In genomic region chr3:188687389-188687788, GRCh38 we compare ENCODE assay signal across 8 cellular contexts.
DNase-seq lines count a peak whose midpoint lies in the region; ATAC-seq and TF ChIP-seq lines count a peak whose summit lies in the region.
"Had no signal": no experiment of that assay in that cellular context is flagged by ENCODE, and none has a peak within 500 bp of the region (broad histone marks: within the 10 kb centered on the region; RNA-seq: fewer than 3 reads in every experiment).

No MANE protein-coding gene starts in this region.

- H3T11ph ChIP-seq in H9 (ENCODE audit: low read length): no peak overlapping the region

- H3K79me2 ChIP-seq in H9 (ENCODE audit: insufficient read depth, low read length) (no peaks in the 10 kb centered on the region), PC-3 (ENCODE audit: low read length) (no peaks in the 10 kb centered on the region)

- H3K4me3 ChIP-seq in PC-3 (ENCODE audit: low read length): no peak overlapping the region
- no peak overlapping the region for H3K4me3 ChIP-seq in epithelial cell of proximal tubule (ENCODE audit: low read depth, low read length)
- H3K4me3 ChIP-seq in skeletal muscle satellite cell (ENCODE audit: low read length): no peak overlapping the region

- H3K23me2 ChIP-seq in H9 (ENCODE audit: insufficient read length, low read depth, low read length, poor library complexity, severe bottlenecking): no peaks in the 10 kb centered on the region

- no peak overlapping the region for H3K56ac ChIP-seq in H9 (ENCODE audit: insufficient read length, low read depth, low read length)

- no peak overlapping the region for H2BK20ac ChIP-seq in H9 (ENCODE audit: low read depth, low read length, poor library complexity, severe bottlenecking)

- no peak overlapping the region for H3K9ac ChIP-seq in H9 (ENCODE audit: extremely low read depth, insufficient read length, low read length)
- no peak overlapping the region for H3K9ac ChIP-seq in PC-3 (ENCODE audit: low read length)
- peak overlapping the region; percentile 43 for H3K9ac ChIP-seq in skeletal muscle satellite cell (ENCODE audit: low read depth, low read length)

- H3K23ac ChIP-seq in H9 (ENCODE audit: insufficient read length, low read depth, low read length): no peak overlapping the region

- no peak overlapping the region for H2BK120ac ChIP-seq in H9 (ENCODE audit: low read depth, low read length, poor library complexity, severe bottlenecking)

- H3K9me3 ChIP-seq in H9 (ENCODE audit: control insufficient read depth, low read depth, low read length): no peaks in the 10 kb centered on the region
- H3K9me3 ChIP-seq in PC-3 (ENCODE audit: low read length): no peaks in the 10 kb centered on the region
- no peaks in the 10 kb centered on the region for H3K9me3 ChIP-seq in skeletal muscle satellite cell (replicated peaks; ENCODE audit: low read length)

- no CpG with 5 or more reads among the region's 3 CpGs for WGBS in H9 (ENCODE audit: extremely low coverage, insufficient read length, low lambda C conversion rate)

- H2BK5ac ChIP-seq in H9 (ENCODE audit: insufficient read length, low read length): no peak overlapping the region

- H3K27me3 ChIP-seq in H9 (ENCODE audit: insufficient read depth, low read length) (no peaks in the 10 kb centered on the region), PC-3 (ENCODE audit: low read length) (no peaks in the 10 kb centered on the region), skeletal muscle satellite cell (ENCODE audit: control insufficient read depth, insufficient read depth, low read length) (no peaks in the 10 kb centered on the region)

- no peak overlapping the region for H4K5ac ChIP-seq in H9 (ENCODE audit: insufficient read length, low read depth, low read length)

- H4K91ac ChIP-seq in H9 (ENCODE audit: insufficient read length, low read depth, low read length): no peak overlapping the region

- POLR2A ChIA-PET in PC-3 (lab: Charles Lee; ENCODE audit: unreplicated experiment): no interaction called here

- intact Hi-C loops in PC-3 (cut with micrococcal nuclease): loop anchor here (5.0 to 10.0 kb wide), 2 partner anchors 153 to 940 kb away; partner anchors contain the start of gene BCL6

- no peaks in the 10 kb centered on the region for H3F3A ChIP-seq in PC-3 (ENCODE audit: low read length, unreplicated experiment)

- H3K9me3 Mint-ChIP-seq in H9: no peaks in the 10 kb centered on the region
- H3K9me3 Mint-ChIP-seq: activated T-helper 2 cell treated with anti-CD3 and anti-CD28 coated beads, Interferon-gamma antibody, Interleukin-2, Interleukin-4, amounts not matched to agents 10 μg/mL and 5 μg/mL and 100 μg/mL, durations not matched to agents 14 hours and 24 hours and 36 hours had no signal

- peak overlapping the region in 1 of 3 experiments; percentile 82; a peak in 1 of 7 replicates for H3K27ac Mint-ChIP-seq in H9
- H3K27ac Mint-ChIP-seq: activated T-helper 2 cell treated with anti-CD3 and anti-CD28 coated beads, Interferon-gamma antibody, Interleukin-2, Interleukin-4, amounts not matched to agents 10 μg/mL and 5 μg/mL and 100 μg/mL, durations not matched to agents 14 hours and 24 hours and 36 hours had no signal

- H3K4me1 ChIP-seq in H9 (ENCODE audit: insufficient read depth, low read length) (peaks cover 3% of the 10 kb centered on the region; the same call in 1 of the 2 replicates), PC-3 (ENCODE audit: insufficient read depth, low read length) (peaks cover 12% of the 10 kb centered on the region), skeletal muscle satellite cell (ENCODE audit: control insufficient read depth, insufficient read depth, low read length) (peaks cover 37% of the 10 kb centered on the region)

- peaks cover 14 to 18% of the 10 kb centered on the region in 2 experiments for H3K4me1 Mint-ChIP-seq in H9

- no peak overlapping the region for H3K14ac ChIP-seq in H9 (ENCODE audit: insufficient read depth, low read length)

- H3K79me1 ChIP-seq in H9 (ENCODE audit: insufficient read depth, low read depth, low read length, poor library complexity, severe bottlenecking): no peaks in the 10 kb centered on the region

- H3K27ac ChIP-seq in H9 (ENCODE audit: insufficient read length, low read depth, low read length) (no peak overlapping the region), PC-3 (ENCODE audit: low read length) (no peak overlapping the region)

- no peak overlapping the region for H3K4me3 Mint-ChIP-seq in H9

- TF ChIP-seq CTCF in H9 (conservative IDR thresholded peaks at IDR 0.05): peak; percentile 56
- TF ChIP-seq CTCF in PC-3 (conservative IDR thresholded peaks at IDR 0.05; ENCODE audit: low read depth, low read length): peak; percentile 57
- TF ChIP-seq CTCF in epithelial cell of proximal tubule (conservative IDR thresholded peaks at IDR 0.05; ENCODE audit: low read depth, low read length): peak; percentile 70

- H2BK15ac ChIP-seq in H9 (ENCODE audit: low read depth, low read length): no peak overlapping the region

- no peak overlapping the region for H3K4me2 ChIP-seq in H9 (ENCODE audit: insufficient read depth, insufficient read length, low read length)
- no peak overlapping the region for H3K4me2 ChIP-seq in PC-3 (ENCODE audit: low read length)
- no peak overlapping the region for H3K4me2 ChIP-seq in skeletal muscle satellite cell (ENCODE audit: low read length)

- H2BK12ac ChIP-seq in H9 (ENCODE audit: insufficient read length, low read depth, low read length): no peak overlapping the region

- H3K36me3 Mint-ChIP-seq in H9 (ENCODE audit: insufficient read depth in 1 of 3, low read depth in 3 of 3): no peaks in the 10 kb centered on the region

- H3K27me3 Mint-ChIP-seq in H9 (ENCODE audit: low read depth): no peaks in the 10 kb centered on the region

- BruUV-seq in PC-3 (replicated peaks; lab: Mats Ljungman, UMichigan): no TSS peak

- H3K9me2 ChIP-seq in PC-3 (replicated peaks; ENCODE audit: low read length): no peaks in the 10 kb centered on the region

- CTCF ChIA-PET in PC-3 (lab: Charles Lee): interaction anchor here (0.6 kb wide), 1 partner anchor 946 kb away, joined by 5 read pairs; no protein-coding TSS in a partner anchor

- H4K8ac ChIP-seq in H9 (replicated peaks; ENCODE audit: insufficient read length, low read depth, low read length): no peak overlapping the region

- DNase-seq in H9: peak; percentile 50
- DNase-seq in PC-3: peak; percentile 66
- DNase-seq in epithelial cell of proximal tubule (ENCODE audit: low read depth): peak; percentile 96
- DNase-seq in germinal center (ENCODE audit: low spot score): no peak

- H3K18ac ChIP-seq in H9 (ENCODE audit: insufficient read length, low read depth, low read length): no peak overlapping the region

- no peak overlapping the region for H3K4ac ChIP-seq in H9 (ENCODE audit: low read depth, low read length)

- no peak overlapping the region for H2AK5ac ChIP-seq in H9 (ENCODE audit: insufficient read length, low read length)

- H2AFZ ChIP-seq in H9 (ENCODE audit: low read length): no peak overlapping the region
- no peak overlapping the region for H2AFZ ChIP-seq in PC-3 (ENCODE audit: low read length)

- peak; percentile 31; the same call in 1 of the 2 replicates for ATAC-seq in PC-3
- no peak for ATAC-seq in HG03025 (IDR thresholded peaks at IDR 0.05; ENCODE audit: low FRiP score, unreplicated experiment)
- ATAC-seq in HG02610 (IDR thresholded peaks at IDR 0.05; ENCODE audit: unreplicated experiment): no peak

- no peaks in the 10 kb centered on the region for H4K20me1 ChIP-seq in H9 (ENCODE audit: control insufficient read depth, insufficient read depth, insufficient read length)
- no peaks in the 10 kb centered on the region for H4K20me1 ChIP-seq in PC-3 (ENCODE audit: low read length)

- no peaks in the 10 kb centered on the region for H3K36me3 ChIP-seq in PC-3 (ENCODE audit: low read depth, low read length)
- no peaks in the 10 kb centered on the region for H3K36me3 ChIP-seq in skeletal muscle satellite cell (ENCODE audit: insufficient read depth, low read length)
